ENCODE assay signal across 10 cellular contexts in the genomic region with DNA sequence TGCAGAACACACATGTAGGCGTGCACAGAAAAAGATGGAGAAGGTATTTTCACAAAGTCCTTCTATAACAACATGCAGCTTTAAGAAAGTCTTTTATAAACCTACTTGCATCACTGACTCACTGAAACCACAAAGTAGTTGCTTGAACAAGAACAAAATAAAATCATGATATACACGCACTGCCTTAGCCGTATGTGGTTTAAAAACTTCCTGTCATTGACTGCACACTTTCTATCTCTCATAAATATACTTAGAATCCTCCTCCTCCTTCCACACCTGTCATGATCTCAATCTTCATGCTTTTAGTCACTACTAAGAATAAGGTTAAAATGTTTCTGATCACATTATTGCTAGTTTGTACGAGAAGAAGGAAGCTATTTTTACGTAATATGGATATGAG.
A peak's percentile ranks its signal among the peaks of the same experiment; 100 is the strongest.
DNase-seq lines count a peak whose midpoint lies in the region; ATAC-seq and TF ChIP-seq lines count a peak whose summit lies in the region.
"Had no signal": no experiment of that assay in that cellular context is flagged by ENCODE, and none has a peak within 500 bp of the region (broad histone marks: within the 10 kb centered on the region; RNA-seq: fewer than 3 reads in every experiment).

No MANE protein-coding gene starts in this region.

- H3K36me3 ChIP-seq in adipocyte (ENCODE audit: control insufficient read depth, insufficient read depth, low read length, severe bottlenecking) = peaks cover 36% of the 10 kb centered on the region

- peaks cover 5% of the 10 kb centered on the region for H3K4me1 ChIP-seq in adipocyte (ENCODE audit: control insufficient read depth, insufficient read depth, low read length)
- H3K4me1 ChIP-seq: thyroid gland had no signal

- DNase-seq in AG09309 (ENCODE audit: low read depth) = peak; percentile 43
- DNase-seq in adipocyte (ENCODE audit: low read depth) = peak; percentile 39
- no peak for DNase-seq in AML-193 (lab: John Stamatoyannopoulos, UW)
- DNase-seq in RKO (ENCODE audit: low spot score) = no peak
- no peak for DNase-seq in NCI-H345 treated with DMSO at 0.1 percent for 48 hours (lab: John Stamatoyannopoulos, UW; ENCODE audit: unreplicated experiment)
- no peak for DNase-seq in DMS 273 treated with DMSO at 0.1 percent for 48 hours (lab: John Stamatoyannopoulos, UW)
- DNase-seq: left ventricle myocardium superior, thyroid gland had no signal

- no peaks in the 10 kb centered on the region for H3K9me3 ChIP-seq in adipocyte (ENCODE audit: control insufficient read depth, low read length)
- H3K9me3 ChIP-seq: thyroid gland had no signal

- H3K4me3 ChIP-seq in AG09309 (ENCODE audit: control insufficient read depth, low read depth, low read length) (no peak overlapping the region), adipocyte (ENCODE audit: low read length) (no peak overlapping the region)
- H3K4me3 ChIP-seq: thyroid gland had no signal

- peak; percentile 84 for ATAC-seq in GM19035 (IDR thresholded peaks at IDR 0.05; ENCODE audit: unreplicated experiment)
- ATAC-seq in HG03196 (IDR thresholded peaks at IDR 0.05; ENCODE audit: unreplicated experiment) = peak; percentile 76
- ATAC-seq: left ventricle myocardium superior had no signal

- TF ChIP-seq CTCF in AG09309 (IDR thresholded peaks at IDR 0.05; ENCODE audit: control insufficient read depth, insufficient read depth, low read depth, low read length, missing control alignments) = no peak

- no peaks in the 10 kb centered on the region for H3K27me3 ChIP-seq in adipocyte (replicated peaks; ENCODE audit: control insufficient read depth, insufficient read depth, low read length)
- H3K27me3 ChIP-seq: thyroid gland had no signal

- H3K9ac ChIP-seq in adipocyte (ENCODE audit: low read length) = no peak overlapping the region

Comparison
In these comparisons a context has a peak if more than half of its experiments do, and no peak if none do; other contexts are left out.
1. DNase-seq: peak in AG09309 (single experiment) and adipocyte (single experiment); none in AML-193 (0 of 2), RKO (single experiment), NCI-H345 treated with DMSO at 0.1 percent for 48 hours (single experiment) and DMS 273 treated with DMSO at 0.1 percent for 48 hours (single experiment).